ENCODE assay signal across 8 cellular contexts in the genomic region with DNA sequence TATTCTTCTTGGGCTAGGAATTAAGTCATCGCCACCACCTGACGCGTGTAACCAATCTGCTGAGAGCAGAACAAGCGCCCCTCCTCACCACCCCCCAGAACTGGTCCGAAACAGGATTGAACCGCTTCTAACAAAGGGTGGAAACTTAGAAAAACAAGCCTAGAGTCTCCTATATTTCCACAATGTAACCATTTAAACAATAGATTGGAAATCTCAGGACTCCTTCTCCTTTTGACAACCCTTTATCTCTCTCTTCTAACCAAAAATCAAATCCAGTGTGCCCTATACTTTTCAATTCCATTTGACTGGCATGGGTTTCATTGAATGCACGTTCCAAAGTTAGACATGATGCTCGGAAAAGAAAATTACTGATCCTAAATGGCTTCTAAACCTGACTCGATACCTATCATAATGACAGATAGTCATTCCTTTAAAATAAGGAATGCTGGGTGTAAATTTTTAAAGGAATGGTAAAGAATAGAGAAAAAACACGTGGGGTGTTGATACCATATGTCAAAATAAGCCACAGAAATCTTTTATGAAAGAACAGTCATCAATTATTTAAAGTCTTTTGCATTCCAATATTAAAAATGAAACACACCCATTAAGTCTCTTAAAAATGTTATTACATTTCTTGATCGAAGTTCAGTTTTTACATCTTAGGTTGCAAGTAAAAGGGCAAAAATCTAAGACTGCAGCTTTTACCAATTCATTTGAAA. TPM values are rescaled to one million over a fixed set of nuclear protein-coding genes. Genes with fewer than 3 reads are reported as not detected.
A peak's percentile ranks its signal among the peaks of the same experiment; 100 is the strongest.
DNase-seq lines count a peak whose midpoint lies in the region; ATAC-seq and TF ChIP-seq lines count a peak whose summit lies in the region.

No MANE protein-coding gene starts in this region.

- CTCF ChIA-PET in AG04450 (lab: Charles Lee), result interaction anchor here (4.0 to 9.0 kb wide), 4 partner anchors 37 to 450 kb away, joined by 23 to 200 read pairs (median 123); no protein-coding TSS in a partner anchor

- peak; percentile 15 for ATAC-seq in GM19043 (IDR thresholded peaks at IDR 0.05; ENCODE audit: low read depth, unreplicated experiment)

- peak overlapping the region; percentile 99 for H3K4me3 Mint-ChIP-seq in neural crest cell

- peaks cover 41% of the 10 kb centered on the region for H3K4me1 Mint-ChIP-seq in neural crest cell

- TF ChIP-seq CTCF in AG04450 (IDR thresholded peaks at IDR 0.05; ENCODE audit: low read depth, low read length), result no peak
- TF ChIP-seq CTCF in fibroblast of villous mesenchyme (IDR thresholded peaks at IDR 0.05; ENCODE audit: insufficient read depth, low read depth, low read length), result no peak
- no peak for TF ChIP-seq CTCF in neural crest cell (conservative IDR thresholded peaks at IDR 0.05)
- no peak for TF ChIP-seq CTCF in stomach (IDR thresholded peaks at IDR 0.05)

- no peaks in the 10 kb centered on the region for H3K9me3 Mint-ChIP-seq in neural crest cell

- intact Hi-C loops in stomach (cut with DNase I; ENCODE audit: low total_unique reads), result loop anchor here (10.0 kb wide), 1 partner anchor 277 kb away; no protein-coding TSS in a partner anchor

- H3K36me3 Mint-ChIP-seq in neural crest cell (ENCODE audit: low read depth), result peaks cover 2% of the 10 kb centered on the region

- 0 to 1% (median 0%) methylated on average over 11 of the region's 11 CpGs for WGBS in stomach, 5 donors

- DNase-seq in AG04450 (ENCODE audit: low read depth, low spot score), result peak; percentile 55
- peak; percentile 88 for DNase-seq in KBM-7
- peak; percentile 92 for DNase-seq in RPMI8226
- peak; percentile 70 for DNase-seq in activated effector memory CD4-positive, alpha-beta T cell treated with Interleukin-2 at 50 U/mL for 16 hours
- DNase-seq in fibroblast of villous mesenchyme (ENCODE audit: low read depth), result peak; percentile 86
- DNase-seq in neural crest cell (ENCODE audit: low read depth, low spot score), result peak; percentile 48
- peak; percentile 64 for DNase-seq in stomach

- H3K27ac Mint-ChIP-seq in neural crest cell (ENCODE audit: unreplicated experiment), result peak overlapping the region; percentile 99

- peaks cover 3% of the 10 kb centered on the region for H3K27me3 Mint-ChIP-seq in neural crest cell (ENCODE audit: low read depth)

- in situ Hi-C loops in KBM-7 (cut with MboI; ENCODE audit: low pct_unique_long_range_greater_than_20kb, low sequenced_read_pairs), result loop anchor here (25.0 kb wide), 1 partner anchor 270 kb away; no protein-coding TSS in a partner anchor

- H3K4me3 ChIP-seq in AG04450 (ENCODE audit: low read depth, low read length) (peak overlapping the region; percentile 86), fibroblast of villous mesenchyme (ENCODE audit: low read depth, low read length) (peak overlapping the region; percentile 90), stomach (peak overlapping the region; percentile 63 to 76 (median 70))

- H3K9me3 ChIP-seq in AG04450 (ENCODE audit: control insufficient read depth, insufficient read depth, low read length) (peaks cover 2% of the 10 kb centered on the region; the same call in 1 of the 2 replicates), stomach (no peaks in the 10 kb centered on the region)

- H3K4me1 ChIP-seq in stomach, result peaks cover 0 to 38% (median 23%) of the 10 kb centered on the region in 4 donors

- H3K36me3 ChIP-seq in stomach, result peaks cover 0 to 13% (median 11%) of the 10 kb centered on the region in 4 donors

- no peaks in the 10 kb centered on the region for H3K27me3 ChIP-seq in AG04450 (ENCODE audit: control insufficient read depth, insufficient read depth, low read length)
- H3K27me3 ChIP-seq in stomach, result no peaks in the 10 kb centered on the region

- TF ChIP-seq POLR2A in stomach (IDR thresholded peaks at IDR 0.05), result no peak

- H3K27ac ChIP-seq in AG04450 (ENCODE audit: low read depth, low read length), result peak overlapping the region; percentile 34
- H3K27ac ChIP-seq in stomach, result peak overlapping the region; percentile 94 to 99 (median 99)

- no peak for TF ChIP-seq EP300 in stomach (IDR thresholded peaks at IDR 0.05)

- POLR2A ChIA-PET in AG04450 (lab: Yijun Ruan, JAX), result interaction anchor here (0.7 to 2.0 kb wide), 4 partner anchors 24 to 102 kb away, joined by 3 to 21 read pairs (median 7); no protein-coding TSS in a partner anchor

RNA-seq across cellular contexts. Expression of gene ARRDC3, which starts 1.2 kb away (rescaled TPM):
- polyA plus RNA-seq in AG04450 (2011; rRNA removed) (26.7 and 38.3 TPM in 2 replicates), stomach (10 to 100 TPM; 16.4 to 26.0 (median 24.1) TPM)
- polyA minus RNA-seq in AG04450 (2011; rRNA and poly(A)+ RNA removed), result 99.3 and 103 TPM in 2 replicates
- total RNA-seq in fibroblast of villous mesenchyme (56.4 and 56.6 TPM in 2 replicates), neural crest cell (50.2 and 59.7 TPM in 2 replicates), stomach (100 to 1,000 TPM in 1 of 5 donors, 10 to 100 TPM in 3, 1 to 10 TPM in 1; 8.7 to 188 (median 44.6) TPM)

Comparison
In these comparisons a context has a peak if more than half of its experiments do, and no peak if none do; other contexts are left out.
1. Peak in every context shown above with its lines: DNase-seq, ATAC-seq, H3K4me3 ChIP-seq and H3K27ac ChIP-seq.